ENCODE assay signal across 10 cellular contexts in genomic region chr16:58249388-58249779, GRCh38. TPM values are rescaled to one million over a fixed set of nuclear protein-coding genes. Genes with fewer than 3 reads are reported as not detected.
A peak's percentile ranks its signal among the peaks of the same experiment; 100 is the strongest.
DNase-seq lines count a peak whose midpoint lies in the region; ATAC-seq and TF ChIP-seq lines count a peak whose summit lies in the region.
"Had no signal": no experiment of that assay in that cellular context is flagged by ENCODE, and none has a peak within 500 bp of the region (broad histone marks: within the 10 kb centered on the region; RNA-seq: fewer than 3 reads in every experiment).

No MANE protein-coding gene starts in this region.

- peaks cover 2% of the 10 kb centered on the region for H3K36me3 Mint-ChIP-seq in memory B cell

- no peaks in the 10 kb centered on the region for H3K9me3 Mint-ChIP-seq in memory B cell

- no peaks in the 10 kb centered on the region for H3K27me3 Mint-ChIP-seq in memory B cell

- ATAC-seq in heart left ventricle (no peak), memory B cell (ENCODE audit: low read depth) (no peak), aorta (ENCODE audit: low FRiP score) (no peak), GM18511 (IDR thresholded peaks at IDR 0.05; ENCODE audit: unreplicated experiment) (no peak)

- 4 to 9% (median 8%) methylated on average over 4 of the region's 4 CpGs for whole genome bisulfite sequencing in heart left ventricle, 4 donors
- 9 to 10% methylated on average over 4 of the region's 4 CpGs for WGBS in aorta, 2 donors

- peak overlapping the region; percentile 90 for H3K27ac Mint-ChIP-seq in memory B cell

- DNase-seq in heart left ventricle (no peak), cardiac septum (ENCODE audit: low spot score) (no peak), brain microvascular endothelial cell (no peak), memory B cell (ENCODE audit: low spot score in 2 of 2) (no peak), aorta (no peak), hypothalamus (lab: John Stamatoyannopoulos, UW) (no peak)
- DNase-seq in activated CD4-positive, CD25-positive, alpha-beta regulatory T cell treated with anti-CD3 and anti-CD28 coated beads, Interleukin-2, amount 50 U/mL, for 72 hours: no peak

- peaks cover 22% of the 10 kb centered on the region for H3K4me1 Mint-ChIP-seq in memory B cell

- TF ChIP-seq POLR2A in heart left ventricle (IDR thresholded peaks at IDR 0.05): no peak

- peaks cover 0 to 15% (median 8%) of the 10 kb centered on the region in 12 donors for H3K4me1 ChIP-seq in heart left ventricle
- no peaks in the 10 kb centered on the region for H3K4me1 ChIP-seq in aorta (ENCODE audit: control insufficient read depth in 1 of 2, insufficient read depth in 2 of 2, low read length in 2 of 2)

- in situ Hi-C loops in brain microvascular endothelial cell (cut with HindIII; ENCODE audit: low pct_ligation_motif_present, low sequenced_read_pairs): no loop called here

- TF ChIP-seq CTCF in heart left ventricle (IDR thresholded peaks at IDR 0.05) (no peak), brain microvascular endothelial cell (IDR thresholded peaks at IDR 0.05; ENCODE audit: low read depth, low read length, missing control alignments) (no peak)

- peak overlapping the region; percentile 84 for H3K4me3 Mint-ChIP-seq in memory B cell

- H3K27me3 ChIP-seq in heart left ventricle (peaks cover 0 to 11% (median 0%) of the 10 kb centered on the region in 9 donors), brain microvascular endothelial cell (replicated peaks) (no peaks in the 10 kb centered on the region), aorta (ENCODE audit: control insufficient read depth in 1 of 2, insufficient read depth in 2 of 2, low read length in 1 of 2) (no peaks in the 10 kb centered on the region)

- H3K36me3 ChIP-seq in heart left ventricle (no peaks in the 10 kb centered on the region), brain microvascular endothelial cell (replicated peaks) (no peaks in the 10 kb centered on the region), aorta (ENCODE audit: control insufficient read depth in 1 of 2, insufficient read depth in 2 of 2, low read length in 1 of 2) (no peaks in the 10 kb centered on the region)

- peak overlapping the region; percentile 28 to 86 (median 72) for H3K4me3 ChIP-seq in heart left ventricle
- peak overlapping the region; percentile 74 for H3K4me3 ChIP-seq in brain microvascular endothelial cell (ENCODE audit: low read depth, low read length)
- peak overlapping the region; percentile 5 to 36 for H3K4me3 ChIP-seq in aorta (ENCODE audit: low read length in 2 of 2)

- intact Hi-C loops in heart left ventricle (cut with DNase I): no loop called here
- intact Hi-C loops in cardiac septum (cut with DNase I): no loop called here
- intact Hi-C loops in aorta (cut with DNase I): no loop called here

- no peaks in the 10 kb centered on the region for H3K9me3 ChIP-seq in heart left ventricle
- H3K9me3 ChIP-seq in aorta (ENCODE audit: control insufficient read depth, low read length): no peaks in the 10 kb centered on the region

- peak overlapping the region in 5 of 12 donors; percentile 35 to 66 (median 52) for H3K27ac ChIP-seq in heart left ventricle
- no peak overlapping the region for H3K27ac ChIP-seq in brain microvascular endothelial cell
- no peak overlapping the region for H3K27ac ChIP-seq in aorta (ENCODE audit: low read depth in 1 of 2, low read length in 2 of 2)

RNA-seq across cellular contexts. Expression of gene PRSS54, which starts 45.4 kb away (rescaled TPM):
- total RNA-seq in heart left ventricle (not detected), cardiac septum (not detected), aorta (not detected)
- polyA plus RNA-seq in heart left ventricle (not detected), aorta (not detected)
- total RNA-seq: renal cortical epithelial cell, SK-MEL-5 had no signal

RNA-seq across cellular contexts. Expression of gene CSNK2A2, which starts 51.5 kb away (rescaled TPM):
- total RNA-seq in heart left ventricle (10 to 100 TPM; 25.6 to 48.4 (median 40.0) TPM), cardiac septum (35.8 TPM), aorta (10 to 100 TPM; 42.5 to 56.8 TPM)
- polyA plus RNA-seq in heart left ventricle (10 to 100 TPM; 20.9 to 30.3 TPM), aorta (10 to 100 TPM; 17.4 to 32.2 TPM)

Comparison
In these comparisons a context has a peak if more than half of its experiments do, and no peak if none do; other contexts are left out.
1. H3K4me3 ChIP-seq: peak in every context shown above with its lines; median percentile 74 in brain microvascular endothelial cell; 72 in heart left ventricle; 20 in aorta.